Comparison of ENCODE assay signal across 19 cellular contexts in genomic region chr20:1320016-1320415, GRCh38. TPM values are rescaled to one million over a fixed set of nuclear protein-coding genes. Genes with fewer than 3 reads are reported as not detected.
DNase-seq lines count a peak whose midpoint lies in the region; ATAC-seq and TF ChIP-seq lines count a peak whose summit lies in the region.
"Had no signal": no experiment of that assay in that cellular context is flagged by ENCODE, and none has a peak within 500 bp of the region (broad histone marks: within the 10 kb centered on the region; RNA-seq: fewer than 3 reads in every experiment).

No MANE protein-coding gene starts in this region.

- no peaks in the 10 kb centered on the region for H3K9me3 ChIP-seq in right atrium auricular region
- H3K9me3 ChIP-seq in T-helper 17 cell (ENCODE audit: control insufficient read depth, low read length, poor library complexity, severe bottlenecking) = no peaks in the 10 kb centered on the region
- H3K9me3 ChIP-seq in neuronal stem cell (replicated peaks in 1 of 2; ENCODE audit: control insufficient read depth in 2 of 2, insufficient read depth in 1 of 2, low read depth in 1 of 2, low read length in 2 of 2) = no peaks in the 10 kb centered on the region
- H3K9me3 ChIP-seq in aorta (ENCODE audit: control insufficient read depth, low read length) = no peaks in the 10 kb centered on the region

- H3K36me3 ChIP-seq in right atrium auricular region = no peaks in the 10 kb centered on the region
- H3K36me3 ChIP-seq in neuronal stem cell (replicated peaks in 1 of 2; ENCODE audit: control insufficient read depth in 2 of 2, insufficient read depth in 2 of 2, low read length in 2 of 2) = no peaks in the 10 kb centered on the region
- H3K36me3 ChIP-seq in aorta (ENCODE audit: control insufficient read depth in 1 of 2, insufficient read depth in 2 of 2, low read length in 1 of 2) = no peaks in the 10 kb centered on the region
- H3K36me3 ChIP-seq: BLaER1 treated with 17β-estradiol and CSF1 and Interleukin-3, amounts not matched to agents 10 nM and 100 nM had no signal

- H3K4me1 Mint-ChIP-seq in T-helper 17 cell = peaks cover 3% of the 10 kb centered on the region
- H3K4me1 Mint-ChIP-seq: H9 had no signal

- H3K36me3 Mint-ChIP-seq in T-helper 17 cell (ENCODE audit: low read depth) = peaks cover 3% of the 10 kb centered on the region
- H3K36me3 Mint-ChIP-seq: CD4-positive, CD25-positive, alpha-beta regulatory T cell; CD8-positive, alpha-beta memory T cell had no signal

- H3K27ac Mint-ChIP-seq in T-helper 17 cell = peak overlapping the region; percentile 65
- H3K27ac Mint-ChIP-seq: CD4-positive, CD25-positive, alpha-beta regulatory T cell; H9 had no signal

- H2BK15ac ChIP-seq in neuronal stem cell (ENCODE audit: low read length) = no peak overlapping the region

- H3K4me3 ChIP-seq in right atrium auricular region (no peak overlapping the region), neuronal stem cell (ENCODE audit: low read length in 2 of 2) (peak overlapping the region in 1 of 2 donors; percentile 36), aorta (ENCODE audit: low read length in 2 of 2) (no peak overlapping the region)
- H3K4me3 ChIP-seq: BLaER1 treated with 17β-estradiol and CSF1 and Interleukin-3, amounts not matched to agents 10 nM and 100 nM; GM12878 had no signal

- ATAC-seq in left ventricle myocardium superior (no peak), T-helper 17 cell (no peak), aorta (ENCODE audit: low FRiP score) (no peak)
- ATAC-seq: GM12878 had no signal

- H4K91ac ChIP-seq in neuronal stem cell (ENCODE audit: low read depth, low read length, poor library complexity) = no peak overlapping the region

- H3K9ac ChIP-seq in neuronal stem cell (ENCODE audit: low read depth, low read length, poor library complexity) = no peak overlapping the region
- H3K9ac ChIP-seq: BLaER1 treated with 17β-estradiol and CSF1 and Interleukin-3, amounts not matched to agents 10 nM and 100 nM had no signal

- H3K27ac ChIP-seq in right atrium auricular region = no peak overlapping the region
- H3K27ac ChIP-seq in neuronal stem cell (replicated peaks; ENCODE audit: low read length) = no peak overlapping the region
- no peak overlapping the region for H3K27ac ChIP-seq in aorta (ENCODE audit: low read depth in 1 of 2, low read length in 2 of 2)
- H3K27ac ChIP-seq: BLaER1 treated with 17β-estradiol and CSF1 and Interleukin-3, amounts not matched to agents 10 nM and 100 nM had no signal

- peak overlapping the region; percentile 29 for H2BK120ac ChIP-seq in neuronal stem cell (ENCODE audit: low read depth, low read length)

- H3K79me1 ChIP-seq in neuronal stem cell (ENCODE audit: low read depth, low read length) = no peaks in the 10 kb centered on the region

- H3K18ac ChIP-seq in neuronal stem cell (ENCODE audit: low read length) = no peak overlapping the region

- H3K27me3 ChIP-seq in right atrium auricular region (no peaks in the 10 kb centered on the region), neuronal stem cell (ENCODE audit: control insufficient read depth in 3 of 3, insufficient read depth in 3 of 3, low read depth in 1 of 3, low read length in 3 of 3) (no peaks in the 10 kb centered on the region), aorta (ENCODE audit: control insufficient read depth in 1 of 2, insufficient read depth in 2 of 2, low read length in 1 of 2) (no peaks in the 10 kb centered on the region)
- H3K27me3 ChIP-seq: BLaER1 treated with 17β-estradiol and CSF1 and Interleukin-3, amounts not matched to agents 10 nM and 100 nM had no signal

- intact Hi-C loops in left ventricle myocardium superior (cut with micrococcal nuclease) (no loop called here), aorta (cut with DNase I) (loop anchor here in 1 of 2 donors (10.0 kb wide), 1 partner anchor 1335 kb away; the partner anchor contains the start of gene NOP56)

- no peak overlapping the region for H2BK12ac ChIP-seq in neuronal stem cell (ENCODE audit: low read length)

- H3K23ac ChIP-seq in neuronal stem cell (ENCODE audit: low read depth, low read length, poor library complexity) = no peak overlapping the region

- no peak for TF ChIP-seq CTCF in right atrium auricular region (IDR thresholded peaks at IDR 0.05)

- no CpG with 5 or more reads among the region's 6 CpGs for WGBS in neuronal stem cell (ENCODE audit: extremely low coverage in 2 of 2, insufficient read length in 2 of 2, insufficient replicate concordance in 1 of 2), 2 donors
- WGBS in aorta, 2 donors = 91 to 93% methylated on average over 6 of the region's 6 CpGs

- peaks cover 0 to 38% of the 10 kb centered on the region in 2 donors for H3K4me1 ChIP-seq in right atrium auricular region
- peaks cover 3 to 8% of the 10 kb centered on the region in 2 donors for H3K4me1 ChIP-seq in neuronal stem cell (ENCODE audit: control insufficient read depth in 2 of 2, insufficient read depth in 1 of 2, low read depth in 1 of 2, low read length in 2 of 2)
- H3K4me1 ChIP-seq in aorta (ENCODE audit: control insufficient read depth in 1 of 2, insufficient read depth in 2 of 2, low read length in 2 of 2) = no peaks in the 10 kb centered on the region

- H3K4me3 Mint-ChIP-seq in T-helper 17 cell = no peak overlapping the region
- H3K4me3 Mint-ChIP-seq: CD8-positive, alpha-beta memory T cell; H9 had no signal

- no peaks in the 10 kb centered on the region for H3K27me3 Mint-ChIP-seq in T-helper 17 cell
- H3K27me3 Mint-ChIP-seq: CD4-positive, CD25-positive, alpha-beta regulatory T cell; CD8-positive, alpha-beta memory T cell had no signal

- no peak overlapping the region for H3K4ac ChIP-seq in neuronal stem cell (ENCODE audit: low read length)

- DNase-seq in left ventricle myocardium superior (peak; percentile 12), right atrium auricular region (ENCODE audit: low spot score) (no peak), T-helper 17 cell (no peak), neuronal stem cell (ENCODE audit: low spot score) (no peak), aorta (peak; percentile 17 to 58), germinal center (ENCODE audit: low spot score) (no peak), HPDE6-E6E7 (ENCODE audit: extremely low spot score) (no peak)
- no peak for DNase-seq in activated T-cell treated with anti-CD3 and anti-CD28 coated beads, Interleukin-2, amount 50 U/mL, for 1 hour
- DNase-seq: 8988T; CD4-positive, CD25-positive, alpha-beta regulatory T cell; CD8-positive, alpha-beta memory T cell; COR-L47; DMS 273 treated with DMSO at 0.1 percent for 48 hours; DMS53; DND-41; EL; H9 had no signal

- no peak overlapping the region for H2AFZ ChIP-seq in neuronal stem cell (ENCODE audit: low read length)

- no peak overlapping the region for H2AK5ac ChIP-seq in neuronal stem cell (ENCODE audit: low read depth, low read length)

- no peak overlapping the region for H3K14ac ChIP-seq in neuronal stem cell (ENCODE audit: low read length)

- no peak overlapping the region for H2BK5ac ChIP-seq in neuronal stem cell (ENCODE audit: low read length)

- no peak overlapping the region for H4K8ac ChIP-seq in neuronal stem cell (ENCODE audit: low read depth, low read length)

- no peak overlapping the region for H3K4me2 ChIP-seq in neuronal stem cell (ENCODE audit: insufficient read depth, low read length, poor library complexity, severe bottlenecking)
- H3K4me2 ChIP-seq: BLaER1 treated with 17β-estradiol and CSF1 and Interleukin-3, amounts not matched to agents 10 nM and 100 nM had no signal

RNA-seq across cellular contexts. Expression of gene SDCBP2, which starts 8.9 kb away (rescaled TPM):
- total RNA-seq in left ventricle myocardium superior = 1.5 TPM
- total RNA-seq in right atrium auricular region = 1 to 10 TPM; 2.9 to 3.9 TPM
- total RNA-seq in T-helper 17 cell = 1 to 10 TPM; 1.2 to 2.3 TPM
- polyA plus RNA-seq in neuronal stem cell (2013, experiment 1 of 2) = 4.7 TPM
- 5.3 TPM for polyA plus RNA-seq in neuronal stem cell (2013, experiment 2 of 2)
- 1 to 10 TPM; 5.3 to 6.9 TPM for total RNA-seq in aorta
- 10 to 100 TPM in 1 of 2 donors, 1 to 10 TPM in 1; 4.0 to 63.4 TPM for polyA plus RNA-seq in aorta

RNA-seq across cellular contexts. Expression of gene SNPH, which starts 53.9 kb away (rescaled TPM):
- total RNA-seq in left ventricle myocardium superior = 7.8 TPM
- total RNA-seq in right atrium auricular region = 10 to 100 TPM in 1 of 2 donors, 1 to 10 TPM in 1; 5.0 to 10.1 TPM
- 1 to 10 TPM; 6.7 to 9.4 TPM for total RNA-seq in T-helper 17 cell
- 1.1 TPM for polyA plus RNA-seq in neuronal stem cell (2013, experiment 1 of 2)
- polyA plus RNA-seq in neuronal stem cell (2013, experiment 2 of 2) = 1.1 TPM
- 1 to 10 TPM; 4.9 to 6.2 TPM for total RNA-seq in aorta
- polyA plus RNA-seq in aorta = 1 to 10 TPM; 1.3 to 6.8 TPM

Comparison
In these comparisons a context has a peak if more than half of its experiments do, and no peak if none do; other contexts are left out.
1. DNase-seq: peak in left ventricle myocardium superior (single experiment) and aorta (2 of 2); none in right atrium auricular region (single experiment), T-helper 17 cell (0 of 3), neuronal stem cell (single experiment), germinal center (single experiment), HPDE6-E6E7 (single experiment) and activated T-cell treated with anti-CD3 and anti-CD28 coated beads, Interleukin-2, amount 50 U/mL, for 1 hour (single experiment).